1 cellular context compared by ENCODE assay signal in the genomic region with DNA sequence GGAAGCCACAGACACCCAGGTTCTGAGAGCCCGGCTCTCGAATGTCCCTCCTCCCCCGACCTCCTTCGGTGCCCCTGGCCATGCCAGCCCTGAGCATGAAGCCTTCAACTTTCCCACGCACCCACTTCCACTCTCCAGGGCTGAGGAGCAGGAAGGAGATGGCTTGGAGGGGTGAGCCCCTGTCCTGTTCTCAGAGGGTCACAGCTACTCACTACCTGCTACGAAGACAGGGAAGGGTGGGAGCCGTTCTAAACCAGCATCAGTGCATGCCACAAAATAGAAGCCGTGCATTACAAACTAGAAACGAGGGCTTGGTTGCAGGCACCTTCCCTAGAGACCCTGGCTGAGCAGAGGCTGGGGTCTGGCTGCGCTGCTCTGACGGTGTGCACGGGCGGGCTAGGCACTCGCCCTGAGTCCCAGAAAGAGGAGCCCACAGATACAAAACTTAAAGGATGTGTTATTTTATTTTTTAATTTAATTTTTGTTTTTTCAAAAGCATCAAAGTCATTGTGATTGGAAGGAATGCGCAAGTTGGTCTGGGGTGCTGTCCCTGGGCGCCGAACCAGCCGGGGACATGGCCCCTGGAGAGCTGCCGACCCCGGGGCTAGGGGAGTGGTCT.
TF ChIP-seq lines count a peak whose summit lies in the region.

No MANE protein-coding gene starts in this region.

TF ChIP-seq in IMR-90, 13 proteins besides CTCF, POLR2A, EP300 and RAD21:
- TF ChIP-seq, protein P1, sequence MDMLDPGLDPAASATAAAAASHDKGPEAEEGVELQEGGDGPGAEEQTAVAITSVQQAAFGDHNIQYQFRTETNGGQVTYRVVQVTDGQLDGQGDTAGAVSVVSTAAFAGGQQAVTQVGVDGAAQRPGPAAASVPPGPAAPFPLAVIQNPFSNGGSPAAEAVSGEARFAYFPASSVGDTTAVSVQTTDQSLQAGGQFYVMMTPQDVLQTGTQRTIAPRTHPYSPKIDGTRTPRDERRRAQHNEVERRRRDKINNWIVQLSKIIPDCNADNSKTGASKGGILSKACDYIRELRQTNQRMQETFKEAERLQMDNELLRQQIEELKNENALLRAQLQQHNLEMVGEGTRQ (IDR thresholded peaks at IDR 0.05; ENCODE audit: low read depth, low read length) = no peak
- TF ChIP-seq MXI1 (IDR thresholded peaks at IDR 0.05; ENCODE audit: borderline replicate concordance, low read depth, low read length) = no peak
- TF ChIP-seq FOS (IDR thresholded peaks at IDR 0.05; ENCODE audit: low read depth, low read length) = no peak
